8 cellular contexts compared by ENCODE assay signal in genomic region chr7:66655826-66656500, GRCh38. TPM values are rescaled to one million over a fixed set of nuclear protein-coding genes. Genes with fewer than 3 reads are reported as not detected.
DNase-seq lines count a peak whose midpoint lies in the region; ATAC-seq, FAIRE-seq and TF ChIP-seq lines count a peak whose summit lies in the region.
"Not testable (repeated sequence)": the region's sequence is repeated elsewhere in the genome, so short reads cannot be mapped to it uniquely, and the experiment has no call there.

No MANE protein-coding gene starts in this region.

- not testable (repeated sequence) for H3K23ac ChIP-seq in H1 (ENCODE audit: insufficient read length)

- intact Hi-C loops in Calu3 (cut with micrococcal nuclease; ENCODE audit: unreplicated experiment); transverse colon (cut with DNase I; ENCODE audit: low total_unique reads): not testable (repeated sequence)

- H3K4me2 ChIP-seq in Karpas-422 (ENCODE audit: low read depth, low read length, poor library complexity, severe bottlenecking) (peak overlapping the region; percentile 97), H1 (ENCODE audit: insufficient read depth in 1 of 2, low read depth in 2 of 2, low read length in 2 of 2) (peak overlapping the region; percentile 67 to 68)

- H3K4ac ChIP-seq in H1 (replicated peaks; ENCODE audit: insufficient read length, low read depth, low read length), result not testable (repeated sequence)

- not testable (repeated sequence) for H3K27ac ChIP-seq in Karpas-422 (ENCODE audit: low read length); H1 (ENCODE audit: low read depth, low read length)
- H3K27ac ChIP-seq in right atrium auricular region (peak overlapping the region; percentile 95 to 99), transverse colon (peak overlapping the region; percentile 94 to 98 (median 98))

- not testable (repeated sequence) for TF ChIP-seq POLR2A in H1 (IDR thresholded peaks at IDR 0.05; ENCODE audit: control extremely low read depth in 1 of 2, low read depth in 2 of 2, low read length in 2 of 2); transverse colon (IDR thresholded peaks at IDR 0.05)

- not testable (repeated sequence) for H3K79me1 ChIP-seq in H1 (ENCODE audit: low read depth, low read length)

- H3K9me2 ChIP-seq in Karpas-422 (replicated peaks; ENCODE audit: insufficient read depth, low read length), result not testable (repeated sequence)

- H3K36me3 ChIP-seq in Karpas-422 (ENCODE audit: insufficient read depth, low read length); H1 (ENCODE audit: control insufficient read depth in 2 of 4, insufficient read depth in 4 of 4, low read length in 3 of 4); right atrium auricular region; transverse colon: not testable (repeated sequence)

- not testable (repeated sequence) for H3K56ac ChIP-seq in H1 (replicated peaks; ENCODE audit: insufficient read length, low read depth, low read length)

- not testable (repeated sequence) for H2BK15ac ChIP-seq in H1 (ENCODE audit: low read length)

- H3K4me1 Mint-ChIP-seq in Calu3 (ENCODE audit: low read depth, unreplicated experiment), result not testable (repeated sequence)
- H3K4me1 Mint-ChIP-seq in T-helper 2 cell treated with Interferon-gamma antibody and Interleukin-4, amounts not matched to agents 5 μg/mL and 100 μg/mL, for 36 hours (ENCODE audit: low read depth), result peaks cover 12% of the 10 kb centered on the region
- peaks cover 27% of the 10 kb centered on the region for H3K4me1 Mint-ChIP-seq in activated naive CD8-positive, alpha-beta T cell treated with anti-CD3 and anti-CD28 coated beads, Interleukin-2, amount 50 U/mL, for 24 hours
- H3K4me1 Mint-ChIP-seq in neural crest cell, result peaks cover 29% of the 10 kb centered on the region

- H4K20me1 ChIP-seq in Karpas-422 (ENCODE audit: insufficient read depth, low read depth, low read length); H1 (replicated peaks in 1 of 2; ENCODE audit: control insufficient read depth in 1 of 2, insufficient read depth in 2 of 2, low read length in 2 of 2): not testable (repeated sequence)

- not testable (repeated sequence) for H3K23me2 ChIP-seq in H1 (ENCODE audit: low read depth, low read length)

- CTCF ChIA-PET in Calu3 (lab: Charles Lee), result not testable (repeated sequence)
- CTCF ChIA-PET in H1 (lab: Charles Lee; ENCODE audit: partially characterized antibody), result interaction anchor here (1.0 kb wide), 1 partner anchor 110 kb away, joined by 4 read pairs; no protein-coding TSS in a partner anchor

- ATAC-seq in activated naive CD8-positive, alpha-beta T cell treated with anti-CD3 and anti-CD28 coated beads, Interleukin-2, amount 50 U/mL, for 24 hours, result not testable (repeated sequence)

- not testable (repeated sequence) for H4K5ac ChIP-seq in H1 (ENCODE audit: insufficient read length, low read depth, low read length)

- H2AFZ ChIP-seq in Karpas-422 (ENCODE audit: low read length); H1 (ENCODE audit: low read length): not testable (repeated sequence)

- H2BK12ac ChIP-seq in H1 (ENCODE audit: low read depth, low read length), result not testable (repeated sequence)

- H3K4me1 ChIP-seq in Karpas-422 (ENCODE audit: low read length) (peaks cover 20% of the 10 kb centered on the region), right atrium auricular region (peaks cover 0 to 18% of the 10 kb centered on the region in 2 donors), transverse colon (peaks cover 0 to 22% (median 11%) of the 10 kb centered on the region in 4 donors)
- not testable (repeated sequence) for H3K4me1 ChIP-seq in H1 (replicated peaks in 1 of 4; ENCODE audit: control insufficient read depth in 3 of 4, insufficient read depth in 4 of 4, low read length in 3 of 4)

- not testable (repeated sequence) for TF ChIP-seq EP300 in H1 (IDR thresholded peaks at IDR 0.05; ENCODE audit: borderline replicate concordance in 1 of 2, low read depth in 2 of 2, low read length in 2 of 2); transverse colon (IDR thresholded peaks at IDR 0.05; ENCODE audit: low read depth)

- 90% methylated on average over 11 of the region's 11 CpGs; no CpG with 5 or more reads in 1 of the 2 experiments for WGBS in H1 (ENCODE audit: extremely low coverage in 1 of 2, insufficient coverage in 1 of 2, insufficient read length in 1 of 2, insufficient replicate concordance in 2 of 2, low coverage in 1 of 2, low lambda C conversion rate in 2 of 2, missing lambda C conversion rate in 1 of 2), 2 experiments
- 68 to 74% methylated on average over 7 to 11 of the region's 11 CpGs for WGBS in transverse colon (ENCODE audit: low coverage in 1 of 2), 2 donors

- H3K4me3 Mint-ChIP-seq in Calu3 (ENCODE audit: low read depth, unreplicated experiment) (peak overlapping the region; percentile 96), neural crest cell (peak overlapping the region; percentile 97)
- H3K4me3 Mint-ChIP-seq in T-helper 2 cell treated with Interferon-gamma antibody and Interleukin-4, amounts not matched to agents 5 μg/mL and 100 μg/mL, for 36 hours, result peak overlapping the region; percentile 95
- peak overlapping the region; percentile 94 for H3K4me3 Mint-ChIP-seq in activated naive CD8-positive, alpha-beta T cell treated with anti-CD3 and anti-CD28 coated beads, Interleukin-2, amount 50 U/mL, for 24 hours

- DNase-seq in Calu3; Karpas-422; T-helper 2 cell treated with Interferon-gamma antibody and Interleukin-4, amounts not matched to agents 5 μg/mL and 100 μg/mL, for 36 hours (ENCODE audit: low spot score); activated naive CD8-positive, alpha-beta T cell treated with anti-CD3 and anti-CD28 coated beads, Interleukin-2, amount 50 U/mL, for 24 hours; H1 (ENCODE audit: low read depth in 1 of 2, low spot score in 2 of 2); right atrium auricular region (ENCODE audit: low spot score); neural crest cell (ENCODE audit: low read depth, low spot score); transverse colon: not testable (repeated sequence)

- not testable (repeated sequence) for TF ChIP-seq RAD21 in H1 (IDR thresholded peaks at IDR 0.05 in 1 of 2, conservative IDR thresholded peaks at IDR 0.05 in 1 of 2; ENCODE audit: low read depth in 2 of 2, low read length in 2 of 2)

- H2BK20ac ChIP-seq in H1 (ENCODE audit: low read length), result not testable (repeated sequence)

- not testable (repeated sequence) for H2BK5ac ChIP-seq in H1 (ENCODE audit: low read depth, low read length)

- H3K27me3 Mint-ChIP-seq in Calu3 (ENCODE audit: unreplicated experiment); T-helper 2 cell treated with Interferon-gamma antibody and Interleukin-4, amounts not matched to agents 5 μg/mL and 100 μg/mL, for 36 hours (ENCODE audit: low read depth); activated naive CD8-positive, alpha-beta T cell treated with anti-CD3 and anti-CD28 coated beads, Interleukin-2, amount 50 U/mL, for 24 hours; neural crest cell (ENCODE audit: low read depth): not testable (repeated sequence)

- in situ Hi-C loops in transverse colon (cut with MboI; ENCODE audit: low pct_ligation_motif_present in 1 of 4, low pct_unique_long_range_greater_than_20kb in 1 of 4, low sequenced_read_pairs in 3 of 4), result not testable (repeated sequence)

- H3K14ac ChIP-seq in H1 (ENCODE audit: insufficient read length), result not testable (repeated sequence)

- H3K4me3 ChIP-seq in Karpas-422 (ENCODE audit: low read length), result peak overlapping the region; percentile 99
- H3K4me3 ChIP-seq in H1 (ENCODE audit: extremely low read depth in 1 of 4, insufficient read depth in 2 of 4, low read depth in 3 of 4, low read length in 4 of 4), result peak overlapping the region in 2 of 4 experiments; percentile 16 to 84; a peak in 5 of 8 replicates
- peak overlapping the region; percentile 66 to 87 for H3K4me3 ChIP-seq in right atrium auricular region
- H3K4me3 ChIP-seq in transverse colon, result peak overlapping the region in 2 of 4 donors; percentile 61 to 90

- not testable (repeated sequence) for H3K9me3 ChIP-seq in Karpas-422 (ENCODE audit: low read length); H1 (ENCODE audit: insufficient read depth in 2 of 2, low read depth in 1 of 2, low read length in 1 of 2); right atrium auricular region; transverse colon

- peak overlapping the region; percentile 30; the same call in 1 of the 2 replicates for H3K9ac ChIP-seq in Karpas-422 (ENCODE audit: low read length)
- H3K9ac ChIP-seq in H1 (replicated peaks in 1 of 4; ENCODE audit: extremely low read depth in 1 of 4, low read depth in 3 of 4, low read length in 3 of 4), result not testable (repeated sequence)

- H2AK5ac ChIP-seq in H1 (ENCODE audit: low read depth, low read length), result not testable (repeated sequence)

- BruUV-seq in Calu3 (replicated peaks; lab: Mats Ljungman, UMichigan), result TSS peak; percentile 35

- not testable (repeated sequence) for H3K27me3 ChIP-seq in Karpas-422 (ENCODE audit: low read length); H1 (replicated peaks in 1 of 4; ENCODE audit: control insufficient read depth in 3 of 4, extremely low read depth in 1 of 4, insufficient read depth in 3 of 4, low read length in 3 of 4); right atrium auricular region; transverse colon

- not testable (repeated sequence) for H4K8ac ChIP-seq in H1 (ENCODE audit: extremely low read depth, insufficient read depth, low read length)

- peaks cover 29% of the 10 kb centered on the region for H3K36me3 Mint-ChIP-seq in Calu3 (ENCODE audit: insufficient read depth, unreplicated experiment)
- not testable (repeated sequence) for H3K36me3 Mint-ChIP-seq in T-helper 2 cell treated with Interferon-gamma antibody and Interleukin-4, amounts not matched to agents 5 μg/mL and 100 μg/mL, for 36 hours (ENCODE audit: low read depth); activated naive CD8-positive, alpha-beta T cell treated with anti-CD3 and anti-CD28 coated beads, Interleukin-2, amount 50 U/mL, for 24 hours (ENCODE audit: low read depth); neural crest cell (ENCODE audit: low read depth)

- H3K79me2 ChIP-seq in Karpas-422 (ENCODE audit: low read length) (peaks cover 80% of the 10 kb centered on the region), H1 (ENCODE audit: control insufficient read depth in 1 of 2, insufficient read depth in 2 of 2, low read length in 2 of 2) (peaks cover 7 to 35% of the 10 kb centered on the region in 2 experiments)

- POLR2A ChIA-PET in H1 (lab: Charles Lee; ENCODE audit: partially characterized antibody), result interaction anchor here (1.0 to 3.4 kb wide), 8 partner anchors 10 to 125 kb away, joined by 3 to 23 read pairs (median 6); no protein-coding TSS in a partner anchor

- not testable (repeated sequence) for H2BK120ac ChIP-seq in H1 (replicated peaks; ENCODE audit: low read depth, low read length)

- H3K18ac ChIP-seq in H1 (ENCODE audit: extremely low read depth, low read length), result not testable (repeated sequence)

- H3K9me3 Mint-ChIP-seq in Calu3 (ENCODE audit: low read depth, unreplicated experiment); T-helper 2 cell treated with Interferon-gamma antibody and Interleukin-4, amounts not matched to agents 5 μg/mL and 100 μg/mL, for 36 hours; activated naive CD8-positive, alpha-beta T cell treated with anti-CD3 and anti-CD28 coated beads, Interleukin-2, amount 50 U/mL, for 24 hours; neural crest cell: not testable (repeated sequence)

- not testable (repeated sequence) for H3K27ac Mint-ChIP-seq in Calu3 (ENCODE audit: unreplicated experiment); activated naive CD8-positive, alpha-beta T cell treated with anti-CD3 and anti-CD28 coated beads, Interleukin-2, amount 50 U/mL, for 24 hours; neural crest cell (ENCODE audit: unreplicated experiment)
- H3K27ac Mint-ChIP-seq in T-helper 2 cell treated with Interferon-gamma antibody and Interleukin-4, amounts not matched to agents 5 μg/mL and 100 μg/mL, for 36 hours, result peak overlapping the region; percentile 55

- not testable (repeated sequence) for H4K91ac ChIP-seq in H1 (replicated peaks; ENCODE audit: insufficient read length, low read length)

- not testable (repeated sequence) for FAIRE-seq in H1 (lab: Jason Lieb, UNC)

- not testable (repeated sequence) for TF ChIP-seq CTCF in Calu3 (IDR thresholded peaks at IDR 0.05; ENCODE audit: unreplicated experiment); H1 (IDR thresholded peaks at IDR 0.05; ENCODE audit: control extremely low read depth in 1 of 3, insufficient read depth in 1 of 3, low read depth in 1 of 3, low read length in 3 of 3); right atrium auricular region (IDR thresholded peaks at IDR 0.05); neural crest cell (conservative IDR thresholded peaks at IDR 0.05); transverse colon (IDR thresholded peaks at IDR 0.05)

RNA-seq across cellular contexts. Expression of gene KCTD7, which starts 27.3 kb away (rescaled TPM):
- total RNA-seq in Calu3 (2022) (4.3 and 5.5 TPM in 2 replicates), right atrium auricular region (1 to 10 TPM; 8.6 to 10.0 TPM), neural crest cell (16.8 and 20.2 TPM in 2 replicates), transverse colon (10 to 100 TPM in 3 of 4 donors, 1 to 10 TPM in 1; 5.2 to 22.8 (median 14.0) TPM)
- 20.9 and 23.2 TPM in 2 replicates for total RNA-seq in Karpas-422 (2014; rRNA removed; shearing (Covaris generic); ENCODE audit: low replicate concordance)
- 7.7 and 8.6 TPM in 2 replicates for total RNA-seq in H1 (2021; fragmentation: NEBNext Ultra II Directional; extraction: Animal tissue kit (Norgen Biotek cat#: 25700))
- polyA plus RNA-seq in H1 (2011; rRNA removed), result 11.9 and 20.9 TPM in 2 replicates
- 15.6 TPM for polyA plus RNA-seq in H1 (2011; cell fraction: cytosol; rRNA removed)
- 27.3 TPM for polyA plus RNA-seq in H1 (2011; cell fraction: nucleus; rRNA removed)
- polyA plus RNA-seq in H1 (2012, experiment 1 of 2), result 5.4 to 7.5 TPM (median 6.9 TPM) in 4 replicates
- polyA plus RNA-seq in H1 (2012, experiment 2 of 2), result 4.1 TPM
- polyA plus RNA-seq in H1 (2013, experiment 1 of 2), result 6.6 TPM
- 6.0 TPM for polyA plus RNA-seq in H1 (2013, experiment 2 of 2)
- polyA minus RNA-seq in H1 (2011; rRNA and poly(A)+ RNA removed), result 12.0 and 16.0 TPM in 2 replicates
- 7.9 TPM for polyA minus RNA-seq in H1 (2011; cell fraction: cytosol; rRNA and poly(A)+ RNA removed)
- polyA minus RNA-seq in H1 (2011; cell fraction: nucleus; rRNA and poly(A)+ RNA removed), result 9.1 TPM
